ENCODE assay signal across 8 cellular contexts in genomic region chr19:45641274-45642105, GRCh38. TPM values are rescaled to one million over a fixed set of nuclear protein-coding genes. Genes with fewer than 3 reads are reported as not detected.
DNase-seq lines count a peak whose midpoint lies in the region; ATAC-seq and TF ChIP-seq lines count a peak whose summit lies in the region.

No MANE protein-coding gene starts in this region.

- H3K9me3 ChIP-seq in Loucy (ENCODE audit: insufficient read depth, low read depth, low read length) = no peaks in the 10 kb centered on the region

- no peak for TF ChIP-seq CTCF in Loucy (conservative IDR thresholded peaks at IDR 0.05; ENCODE audit: low read length)

- H3K4me1 Mint-ChIP-seq in activated naive CD8-positive, alpha-beta T cell (ENCODE audit: low read depth) = peaks cover 39% of the 10 kb centered on the region

- H3K9ac ChIP-seq in Loucy (ENCODE audit: low read depth, low read length, poor library complexity, severe bottlenecking) = peak overlapping the region; percentile 77

- DNase-seq in DMS79 (lab: John Stamatoyannopoulos, UW) (peak; percentile 67), SKM-1 (lab: John Stamatoyannopoulos, UW; ENCODE audit: unreplicated experiment) (peak; percentile 78), left cardiac atrium (peak; percentile 84), renal cortical epithelial cell (ENCODE audit: low read depth) (peak; percentile 92), superior temporal gyrus (ENCODE audit: extremely low spot score) (no peak)

- peaks cover 19% of the 10 kb centered on the region for H3K4me1 ChIP-seq in Loucy (ENCODE audit: insufficient read depth, low read length, poor library complexity, severe bottlenecking)

- H3K27me3 ChIP-seq in Loucy (ENCODE audit: insufficient read depth, low read length, poor library complexity, severe bottlenecking) = no peaks in the 10 kb centered on the region

- H3K4me3 ChIP-seq in Loucy (ENCODE audit: low read length, poor library complexity, severe bottlenecking) = peak overlapping the region; percentile 80

- peaks cover 11% of the 10 kb centered on the region; the same call in 1 of the 2 replicates for H3K79me2 ChIP-seq in Loucy (ENCODE audit: insufficient read depth, low read length)

- no peaks in the 10 kb centered on the region for H4K20me1 ChIP-seq in Loucy (ENCODE audit: insufficient read depth, low read length, poor library complexity, severe bottlenecking)

- peaks cover 3% of the 10 kb centered on the region for H3K27me3 Mint-ChIP-seq in activated naive CD8-positive, alpha-beta T cell

- peak overlapping the region; percentile 85 for H2AFZ ChIP-seq in Loucy (ENCODE audit: low read length)

- peak overlapping the region; percentile 99 for H3K27ac Mint-ChIP-seq in activated naive CD8-positive, alpha-beta T cell

- H3K4me2 ChIP-seq in Loucy (ENCODE audit: low read depth, low read length, poor library complexity, severe bottlenecking) = peak overlapping the region; percentile 84

- no peaks in the 10 kb centered on the region for H3K9me3 Mint-ChIP-seq in activated naive CD8-positive, alpha-beta T cell (ENCODE audit: low read depth)

- ATAC-seq in GM21737 (IDR thresholded peaks at IDR 0.05; ENCODE audit: unreplicated experiment) (peak; percentile 39), left cardiac atrium (peak; percentile 35 to 42)

- H3K4me3 Mint-ChIP-seq in activated naive CD8-positive, alpha-beta T cell = peak overlapping the region; percentile 96

- H3F3A ChIP-seq in Loucy (ENCODE audit: low read depth) = peaks cover 5% of the 10 kb centered on the region; the same call in 1 of the 2 replicates

- intact Hi-C loops in left cardiac atrium (cut with DNase I) = loop anchor here (5.0 kb wide), 2 partner anchors 34 to 119 kb away; no protein-coding TSS in a partner anchor

- peaks cover 7% of the 10 kb centered on the region for H3K36me3 Mint-ChIP-seq in activated naive CD8-positive, alpha-beta T cell

- no peaks in the 10 kb centered on the region for H3K9me2 ChIP-seq in Loucy (replicated peaks; ENCODE audit: low read depth, low read length)

- H3K36me3 ChIP-seq in Loucy (ENCODE audit: insufficient read depth, low read length) = no peaks in the 10 kb centered on the region

RNA-seq across cellular contexts. Expression of gene EML2, which starts 2.3 kb away (rescaled TPM):
- total RNA-seq in left cardiac atrium (10 to 100 TPM; 30.1 to 34.8 TPM), renal cortical epithelial cell (47.4 and 61.3 TPM in 2 replicates)

RNA-seq across cellular contexts. Expression of gene GIPR, which starts 26.5 kb away (rescaled TPM):
- 10 to 100 TPM in 1 of 2 donors, 1 to 10 TPM in 1; 7.2 to 11.0 TPM for total RNA-seq in left cardiac atrium
- 0.50 and 1.0 TPM in 2 replicates for total RNA-seq in renal cortical epithelial cell

RNA-seq across cellular contexts. Expression of gene GPR4, which starts 39.5 kb away (rescaled TPM):
- 10 to 100 TPM in 1 of 2 donors, 1 to 10 TPM in 1; 5.2 to 17.7 TPM for total RNA-seq in left cardiac atrium
- total RNA-seq in renal cortical epithelial cell = under 0.01 TPM in 1 of 2 replicates, not detected in the other

RNA-seq across cellular contexts. Expression of gene SNRPD2, which starts 50.3 kb away (rescaled TPM):
- total RNA-seq in left cardiac atrium (100 to 1,000 TPM; 251 to 270 TPM), renal cortical epithelial cell (120 and 333 TPM in 2 replicates)

RNA-seq across cellular contexts. Expression of gene QPCTL, which starts 51.0 kb away (rescaled TPM):
- total RNA-seq in left cardiac atrium (1 to 10 TPM; 2.9 to 3.2 TPM), renal cortical epithelial cell (10.9 and 24.1 TPM in 2 replicates)
